Comparison of ENCODE assay signal across 22 cellular contexts in the genomic region with DNA sequence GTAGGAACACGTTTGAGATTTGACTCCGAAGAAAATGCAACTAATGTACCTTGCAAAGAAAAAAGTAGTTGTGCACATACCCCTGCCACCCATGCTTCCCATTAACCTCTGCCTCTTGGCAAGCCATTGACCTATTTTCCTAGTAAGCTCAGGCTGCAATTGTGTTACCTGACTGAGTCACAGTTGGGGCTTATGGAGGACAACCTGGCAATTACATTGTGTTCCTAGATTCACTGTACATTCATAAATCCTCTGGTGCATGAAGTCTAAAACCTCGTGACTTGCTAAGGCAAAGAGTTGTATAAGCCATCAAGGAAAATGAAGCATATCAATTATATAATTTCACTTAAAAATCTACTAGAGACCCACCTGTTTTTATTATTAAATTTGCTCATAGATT.
"Had no signal": no experiment of that assay in that cellular context is flagged by ENCODE, and none has a peak within 500 bp of the region (broad histone marks: within the 10 kb centered on the region; RNA-seq: fewer than 3 reads in every experiment).

No MANE protein-coding gene starts in this region.

- DNase-seq: activated CD4-positive, alpha-beta T cell treated with anti-CD3 and anti-CD28 coated beads for 4 hours; activated CD4-positive, alpha-beta T cell treated with anti-CD3 and anti-CD28 coated beads, Interleukin-2, amount 50 U/mL, for 48 hours; activated CD4-positive, CD25-positive, alpha-beta regulatory T cell; activated CD8-positive, alpha-beta memory T cell treated with anti-CD3 and anti-CD28 coated beads, Interleukin-2, amount 50 U/mL, for 48 hours; activated naive CD4-positive, alpha-beta T cell treated with anti-CD3 and anti-CD28 coated beads, Interleukin-2, amount 10 ng/mL, durations not matched to agents 7 days and 5 days; activated T-cell treated with anti-CD3 and anti-CD28 coated beads, Interleukin-2, amount 50 U/mL, for 4 hours; esophagus squamous epithelium; gastrocnemius medialis; hippocampal formation; left lung; naive thymus-derived CD8-positive, alpha-beta T cell; spleen; stimulated activated CD4-positive, alpha-beta T cell treated with anti-CD3 and anti-CD28 coated beads, Interleukin-4, amount 100 ng/mL, for 1 hour; stimulated activated naive CD4-positive, alpha-beta T cell had no signal

- H3K27ac ChIP-seq: cardiac muscle cell, esophagus squamous epithelium, gastrocnemius medialis, left lung, neural progenitor cell, spleen, thoracic aorta had no signal

- H3K4me2 ChIP-seq: neural progenitor cell had no signal

- H3K4me3 ChIP-seq: cardiac muscle cell, esophagus squamous epithelium, gastrocnemius medialis, left lung, lung, neural progenitor cell, spleen, thoracic aorta had no signal

- H3K27me3 Mint-ChIP-seq: activated naive CD4-positive, alpha-beta T cell treated with anti-CD3 and anti-CD28 coated beads, Interleukin-2, amount 10 ng/mL, durations not matched to agents 7 days and 5 days; naive thymus-derived CD8-positive, alpha-beta T cell; progenitor cell of endocrine pancreas had no signal

- FAIRE-seq: endometrium had no signal

- H3K9ac ChIP-seq: neural progenitor cell had no signal

- H3K4me1 ChIP-seq: gastrocnemius medialis had no signal

- H2AFZ ChIP-seq: neural progenitor cell had no signal

- H3K27ac Mint-ChIP-seq: activated naive CD4-positive, alpha-beta T cell treated with anti-CD3 and anti-CD28 coated beads, Interleukin-2, amount 10 ng/mL, durations not matched to agents 7 days and 5 days; mesothelial cell of epicardium; naive thymus-derived CD8-positive, alpha-beta T cell; neural progenitor cell; progenitor cell of endocrine pancreas; T-helper 1 cell treated with Interleukin-12 subunit alpha and Interleukin-12 subunit beta and Interleukin-4 antibody, amounts not matched to agents 30 μg/mL and 1 μg/mL, for 36 hours had no signal

- H3K27me3 ChIP-seq: cardiac muscle cell, esophagus squamous epithelium, gastrocnemius medialis, left lung, neural progenitor cell, spleen had no signal

- H3K36me3 Mint-ChIP-seq: mesothelial cell of epicardium had no signal

- H3K4me1 Mint-ChIP-seq: activated naive CD4-positive, alpha-beta T cell treated with anti-CD3 and anti-CD28 coated beads, Interleukin-2, amount 10 ng/mL, durations not matched to agents 7 days and 5 days; naive thymus-derived CD8-positive, alpha-beta T cell had no signal

- H3K9me3 ChIP-seq: esophagus squamous epithelium, gastrocnemius medialis, left lung, spleen, thoracic aorta had no signal

- H3K9me3 Mint-ChIP-seq: activated naive CD4-positive, alpha-beta T cell treated with anti-CD3 and anti-CD28 coated beads, Interleukin-2, amount 10 ng/mL, durations not matched to agents 7 days and 5 days; activated T-cell treated with anti-CD3 and anti-CD28 coated beads, Interleukin-2, amount 50 U/mL, for 4 hours; naive thymus-derived CD8-positive, alpha-beta T cell; T-helper 1 cell treated with Interleukin-12 subunit alpha and Interleukin-12 subunit beta and Interleukin-4 antibody, amounts not matched to agents 30 μg/mL and 1 μg/mL, for 36 hours had no signal

- H3K4me3 Mint-ChIP-seq: activated naive CD4-positive, alpha-beta T cell treated with anti-CD3 and anti-CD28 coated beads, Interleukin-2, amount 10 ng/mL, durations not matched to agents 7 days and 5 days; activated T-cell treated with anti-CD3 and anti-CD28 coated beads, Interleukin-2, amount 50 U/mL, for 4 hours; mesothelial cell of epicardium; naive thymus-derived CD8-positive, alpha-beta T cell; neural progenitor cell; T-helper 1 cell treated with Interleukin-12 subunit alpha and Interleukin-12 subunit beta and Interleukin-4 antibody, amounts not matched to agents 30 μg/mL and 1 μg/mL, for 36 hours had no signal

- H3K36me3 ChIP-seq: cardiac muscle cell, esophagus squamous epithelium, gastrocnemius medialis, left lung, neural progenitor cell, thoracic aorta had no signal
